In genomic region chr17:75868730-75869281, GRCh38 we compare ENCODE assay signal across 8 cellular contexts. TPM values are rescaled to one million over a fixed set of nuclear protein-coding genes. Genes with fewer than 3 reads are reported as not detected.
DNase-seq lines count a peak whose midpoint lies in the region; ATAC-seq and TF ChIP-seq lines count a peak whose summit lies in the region.
"Not testable (repeated sequence)": the region's sequence is repeated elsewhere in the genome, so short reads cannot be mapped to it uniquely, and the experiment has no call there.

No MANE protein-coding gene starts in this region.

- CTCF ChIA-PET in CD4-positive, alpha-beta memory T cell (lab: Charles Lee; ENCODE audit: partially characterized antibody), result interaction anchor here (0.6 kb wide), 1 partner anchor 79 kb away, joined by 3 read pairs; no protein-coding TSS in a partner anchor

- not testable (repeated sequence) for H3K79me2 ChIP-seq in fibroblast of lung (ENCODE audit: control insufficient read depth, insufficient read depth, low read length)

- H3K9me3 ChIP-seq in CD4-positive, alpha-beta memory T cell (ENCODE audit: control insufficient read depth in 1 of 2, low read length in 2 of 2); SJSA1 (replicated peaks); fibroblast of lung (ENCODE audit: control insufficient read depth, insufficient read depth, low read depth, low read length); lower lobe of right lung; prostate gland; stomach smooth muscle (ENCODE audit: control insufficient read depth in 2 of 2, low read length in 2 of 2): not testable (repeated sequence)

- H4K20me1 ChIP-seq in fibroblast of lung (ENCODE audit: control insufficient read depth, extremely low read depth, insufficient read depth, low read length), result not testable (repeated sequence)

- intact Hi-C loops in CD4-positive, alpha-beta memory T cell (cut with micrococcal nuclease); lower lobe of right lung (cut with DNase I); prostate gland (cut with DNase I): not testable (repeated sequence)

- H3K4me1 Mint-ChIP-seq in CD4-positive, alpha-beta memory T cell, result peaks cover 21 to 44% (median 36%) of the 10 kb centered on the region in 4 donors

- H3K27me3 ChIP-seq in CD4-positive, alpha-beta memory T cell (ENCODE audit: insufficient read depth, low read length); SJSA1 (replicated peaks); fibroblast of lung (ENCODE audit: control insufficient read depth, insufficient read depth, low read length); lower lobe of right lung (ENCODE audit: low read depth); prostate gland (replicated peaks; ENCODE audit: insufficient read depth); stomach smooth muscle (ENCODE audit: control insufficient read depth in 1 of 2, insufficient read depth in 2 of 2, low read length in 2 of 2): not testable (repeated sequence)

- not testable (repeated sequence) for TF ChIP-seq CTCF in fibroblast of lung (conservative IDR thresholded peaks at IDR 0.05 in 1 of 2, IDR thresholded peaks at IDR 0.05 in 1 of 2; ENCODE audit: low read depth in 1 of 2, low read length in 2 of 2); lower lobe of right lung (IDR thresholded peaks at IDR 0.05); prostate gland (IDR thresholded peaks at IDR 0.05)

- not testable (repeated sequence) for H3K36me3 Mint-ChIP-seq in CD4-positive, alpha-beta memory T cell

- H3K27me3 Mint-ChIP-seq in CD4-positive, alpha-beta memory T cell, result not testable (repeated sequence)

- H3K4me3 ChIP-seq in CD4-positive, alpha-beta memory T cell (ENCODE audit: low read length in 2 of 2); SJSA1; fibroblast of lung (replicated peaks in 1 of 4; ENCODE audit: control extremely low read depth in 1 of 4, insufficient read depth in 1 of 4, low read depth in 3 of 4, low read length in 4 of 4); lower lobe of right lung; prostate gland; urinary bladder (ENCODE audit: low read depth, low read length): not testable (repeated sequence)
- peak overlapping the region in 1 of 2 donors; percentile 57 for H3K4me3 ChIP-seq in stomach smooth muscle (ENCODE audit: low read length in 2 of 2)

- not testable (repeated sequence) for H3K36me3 ChIP-seq in CD4-positive, alpha-beta memory T cell (ENCODE audit: insufficient read depth, low read length); SJSA1; fibroblast of lung (ENCODE audit: control insufficient read depth, insufficient read depth, low read length); lower lobe of right lung; prostate gland; stomach smooth muscle (ENCODE audit: control insufficient read depth in 2 of 2, insufficient read depth in 2 of 2, low read length in 2 of 2); urinary bladder (ENCODE audit: insufficient read depth)

- H3K4me1 ChIP-seq in CD4-positive, alpha-beta memory T cell (ENCODE audit: insufficient read depth, low read length), result peaks cover 35% of the 10 kb centered on the region
- peaks cover 43% of the 10 kb centered on the region for H3K4me1 ChIP-seq in SJSA1 (replicated peaks)
- peaks cover 19% of the 10 kb centered on the region for H3K4me1 ChIP-seq in fibroblast of lung (ENCODE audit: control insufficient read depth, extremely low read depth, insufficient read depth, low read length)
- H3K4me1 ChIP-seq in lower lobe of right lung, result peaks cover 52% of the 10 kb centered on the region
- not testable (repeated sequence) for H3K4me1 ChIP-seq in prostate gland (replicated peaks); urinary bladder (ENCODE audit: insufficient read depth)
- peaks cover 44% of the 10 kb centered on the region for H3K4me1 ChIP-seq in stomach smooth muscle (ENCODE audit: control insufficient read depth, insufficient read depth, low read length)

- DNase-seq in CD4-positive, alpha-beta memory T cell; SJSA1 (ENCODE audit: low read depth in 1 of 2, low spot score in 2 of 2); fibroblast of lung (ENCODE audit: low read depth in 2 of 2); lower lobe of right lung; prostate gland (ENCODE audit: low spot score): not testable (repeated sequence)

- WGBS in prostate gland, result 68% methylated on average over 12 of the region's 12 CpGs
- 76% methylated on average over 12 of the region's 12 CpGs for WGBS in urinary bladder

- peak overlapping the region in 4 of 7 donors; percentile 9 to 78 (median 24) for H3K27ac Mint-ChIP-seq in CD4-positive, alpha-beta memory T cell

- not testable (repeated sequence) for TF ChIP-seq POLR2A in prostate gland (IDR thresholded peaks at IDR 0.05)

- H3K9me3 Mint-ChIP-seq in CD4-positive, alpha-beta memory T cell, result not testable (repeated sequence)

- peak overlapping the region; percentile 77 for H3K4me2 ChIP-seq in fibroblast of lung (ENCODE audit: extremely low read depth, insufficient read depth, low read length)

- not testable (repeated sequence) for H3K9ac ChIP-seq in fibroblast of lung (ENCODE audit: insufficient read depth, low read length); stomach smooth muscle (ENCODE audit: low read length in 2 of 2)

- not testable (repeated sequence) for ATAC-seq in lower lobe of right lung

- peak overlapping the region; percentile 6 for H2AFZ ChIP-seq in fibroblast of lung (ENCODE audit: low read length)

- POLR2A ChIA-PET in CD4-positive, alpha-beta memory T cell (lab: Charles Lee; ENCODE audit: partially characterized antibody), result interaction anchor here (1.0 to 16.3 kb wide), 3 partner anchors 9 to 28 kb away, joined by 3 to 563 read pairs (median 5); partner anchors contain the start of genes TRIM65, UNC13D and WBP2

- H3K27ac ChIP-seq in CD4-positive, alpha-beta memory T cell (ENCODE audit: low read depth, low read length), result not testable (repeated sequence)
- H3K27ac ChIP-seq in SJSA1 (peak overlapping the region; percentile 54), cingulate gyrus (ENCODE audit: low read depth, low read length) (peak overlapping the region; percentile 98), fibroblast of lung (ENCODE audit: insufficient read depth, low read length) (peak overlapping the region; percentile 88), lower lobe of right lung (peak overlapping the region; percentile 83), prostate gland (peak overlapping the region; percentile 57 to 74), stomach smooth muscle (ENCODE audit: low read length) (peak overlapping the region; percentile 64), urinary bladder (ENCODE audit: low read depth) (peak overlapping the region; percentile 67)

- H3K4me3 Mint-ChIP-seq in CD4-positive, alpha-beta memory T cell, result not testable (repeated sequence)

RNA-seq across cellular contexts. Expression of gene TRIM47, which starts 9.6 kb away (rescaled TPM):
- total RNA-seq in CD4-positive, alpha-beta memory T cell, result 10 to 100 TPM; 17.5 to 22.6 TPM
- 10 to 100 TPM; 11.2 to 26.8 TPM for polyA plus RNA-seq in CD4-positive, alpha-beta memory T cell
- total RNA-seq in SJSA1 (2014; rRNA removed; shearing (Covaris generic)), result 11.9 and 17.5 TPM in 2 replicates
- total RNA-seq in fibroblast of lung, result 16.0 and 18.2 TPM in 2 replicates
- 2.2 and 4.8 TPM in 2 replicates for polyA plus RNA-seq in fibroblast of lung
- 4.4 and 10.9 TPM in 2 replicates for polyA plus RNA-seq in fibroblast of lung (2012)
- 7.7 and 13.2 TPM in 2 replicates for polyA minus RNA-seq in fibroblast of lung (ENCODE audit: low replicate concordance)
- 21.0 TPM for total RNA-seq in lower lobe of right lung
- 10 to 100 TPM; 21.3 to 62.9 TPM for total RNA-seq in prostate gland
- 28.9 TPM for total RNA-seq in urinary bladder
- polyA plus RNA-seq in urinary bladder, result 55.8 TPM

RNA-seq across cellular contexts. Expression of gene WBP2, which starts 13.7 kb away (rescaled TPM):
- 100 to 1,000 TPM; 159 to 160 TPM for total RNA-seq in CD4-positive, alpha-beta memory T cell
- 100 to 1,000 TPM in 1 of 2 donors, 10 to 100 TPM in 1; 80.3 to 127 TPM for polyA plus RNA-seq in CD4-positive, alpha-beta memory T cell
- total RNA-seq in SJSA1 (2014; rRNA removed; shearing (Covaris generic)), result 22.6 and 28.8 TPM in 2 replicates
- total RNA-seq in fibroblast of lung (20.5 and 39.5 TPM in 2 replicates), lower lobe of right lung (145 TPM), prostate gland (100 to 1,000 TPM in 1 of 2 donors, 10 to 100 TPM in 1; 88.9 to 125 TPM), urinary bladder (16.2 TPM)
- polyA plus RNA-seq in fibroblast of lung (53.4 and 56.1 TPM in 2 replicates), urinary bladder (142 TPM)
- polyA plus RNA-seq in fibroblast of lung (2012), result 84.6 and 92.3 TPM in 2 replicates
- 56.6 and 62.7 TPM in 2 replicates for polyA minus RNA-seq in fibroblast of lung (ENCODE audit: low replicate concordance)

RNA-seq across cellular contexts. Expression of gene UNC13D, which starts 24.6 kb away (rescaled TPM):
- total RNA-seq in CD4-positive, alpha-beta memory T cell, result 100 to 1,000 TPM; 161 to 171 TPM
- 10 to 100 TPM; 39.6 to 78.9 TPM for polyA plus RNA-seq in CD4-positive, alpha-beta memory T cell
- total RNA-seq in SJSA1 (2014; rRNA removed; shearing (Covaris generic)), result not detected in 2 replicates
- total RNA-seq in fibroblast of lung (1.5 TPM in 2 replicates), lower lobe of right lung (118 TPM), prostate gland (10 to 100 TPM in 1 of 2 donors, 1 to 10 TPM in 1; 2.9 to 16.2 TPM), urinary bladder (10.6 TPM)
- polyA plus RNA-seq in fibroblast of lung (0.12 and 0.22 TPM in 2 replicates), urinary bladder (13.0 TPM)
- 0.10 and 0.16 TPM in 2 replicates for polyA plus RNA-seq in fibroblast of lung (2012)
- 1.1 TPM in 1 of 2 replicates, not detected in the other for polyA minus RNA-seq in fibroblast of lung (ENCODE audit: low replicate concordance)

RNA-seq across cellular contexts. Expression of gene TRIM65, which starts 27.9 kb away (rescaled TPM):
- 10 to 100 TPM; 36.5 to 36.9 TPM for total RNA-seq in CD4-positive, alpha-beta memory T cell
- polyA plus RNA-seq in CD4-positive, alpha-beta memory T cell, result 10 to 100 TPM; 17.7 to 28.8 TPM
- total RNA-seq in SJSA1 (2014; rRNA removed; shearing (Covaris generic)), result 11.9 and 17.6 TPM in 2 replicates
- total RNA-seq in fibroblast of lung (15.9 and 17.2 TPM in 2 replicates), lower lobe of right lung (32.4 TPM), prostate gland (10 to 100 TPM; 27.5 to 28.1 TPM), urinary bladder (15.2 TPM)
- polyA plus RNA-seq in fibroblast of lung (4.3 TPM in 2 replicates), urinary bladder (21.5 TPM)
- polyA plus RNA-seq in fibroblast of lung (2012), result 8.2 and 8.6 TPM in 2 replicates
- polyA minus RNA-seq in fibroblast of lung (ENCODE audit: low replicate concordance), result 6.8 and 11.5 TPM in 2 replicates

RNA-seq across cellular contexts. Expression of gene MRPL38, which starts 35.9 kb away (rescaled TPM):
- 100 to 1,000 TPM; 126 to 142 TPM for total RNA-seq in CD4-positive, alpha-beta memory T cell
- polyA plus RNA-seq in CD4-positive, alpha-beta memory T cell, result 10 to 100 TPM; 59.1 to 89.0 TPM
- total RNA-seq in SJSA1 (2014; rRNA removed; shearing (Covaris generic)), result 54.0 and 55.7 TPM in 2 replicates
- total RNA-seq in fibroblast of lung (30.8 and 36.0 TPM in 2 replicates), lower lobe of right lung (68.9 TPM), prostate gland (10 to 100 TPM; 40.3 to 85.6 TPM), urinary bladder (18.3 TPM)
- polyA plus RNA-seq in fibroblast of lung (19.3 and 29.7 TPM in 2 replicates), urinary bladder (61.3 TPM)
- 28.1 and 51.3 TPM in 2 replicates for polyA plus RNA-seq in fibroblast of lung (2012)
- polyA minus RNA-seq in fibroblast of lung (ENCODE audit: low replicate concordance), result 57.4 and 86.3 TPM in 2 replicates
